Comparison of ENCODE assay signal across 14 cellular contexts in the genomic region with DNA sequence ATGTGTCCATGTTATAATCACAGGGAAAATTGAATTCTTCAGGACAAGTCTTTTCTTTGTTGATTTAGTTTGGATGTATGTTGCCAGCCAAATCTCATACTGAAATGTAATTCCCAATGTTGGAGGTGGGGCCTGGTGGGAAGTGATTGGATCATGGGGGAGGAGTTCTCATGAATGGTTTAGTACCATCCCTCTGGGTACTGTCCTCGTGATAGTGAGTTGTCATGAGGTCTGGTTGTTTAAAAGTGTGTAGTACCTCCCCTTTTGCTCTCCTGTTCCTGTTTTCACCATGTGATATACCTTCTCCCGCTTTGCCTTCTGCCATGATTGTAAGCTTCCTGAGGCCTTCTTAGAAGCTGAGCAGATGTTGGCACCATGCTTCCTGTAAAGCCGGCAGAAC.
DNase-seq lines count a peak whose midpoint lies in the region; ATAC-seq and TF ChIP-seq lines count a peak whose summit lies in the region.
"Had no signal": no experiment of that assay in that cellular context is flagged by ENCODE, and none has a peak within 500 bp of the region (broad histone marks: within the 10 kb centered on the region; RNA-seq: fewer than 3 reads in every experiment).

No MANE protein-coding gene starts in this region.

- H3K9me2 ChIP-seq in PC-3 (replicated peaks; ENCODE audit: low read length): no peaks in the 10 kb centered on the region

- TF ChIP-seq CTCF in PC-3 (conservative IDR thresholded peaks at IDR 0.05; ENCODE audit: low read depth, low read length) (no peak), ascending aorta (IDR thresholded peaks at IDR 0.05) (no peak)

- H3K4me1 ChIP-seq in PC-3 (ENCODE audit: insufficient read depth, low read length) (peaks cover 26% of the 10 kb centered on the region), ascending aorta (peaks cover 0 to 33% of the 10 kb centered on the region in 2 donors), mesodermal cell (ENCODE audit: control insufficient read depth, insufficient read depth, low read length, poor library complexity, severe bottlenecking) (peaks cover 42% of the 10 kb centered on the region), subcutaneous abdominal adipose tissue (ENCODE audit: control insufficient read depth in 5 of 5, insufficient read depth in 5 of 5, low read length in 5 of 5) (peaks cover 9 to 39% (median 23%) of the 10 kb centered on the region in 5 donors)
- H3K4me1 ChIP-seq: SJCRH30 had no signal

- H3K27ac ChIP-seq in PC-3 (ENCODE audit: low read length) (peak overlapping the region; percentile 94), ascending aorta (peak overlapping the region; percentile 82 to 84), mesodermal cell (ENCODE audit: low read depth, low read length, severe bottlenecking) (peak overlapping the region; percentile 16), subcutaneous abdominal adipose tissue (ENCODE audit: low read depth, low read length) (peak overlapping the region; percentile 76)
- H3K27ac ChIP-seq: BLaER1 treated with 17β-estradiol and CSF1 and Interleukin-3, amounts not matched to agents 10 nM and 100 nM; SJCRH30 had no signal

- no peak for ATAC-seq in PC-3

- WGBS in mesodermal cell (ENCODE audit: insufficient coverage in 2 of 2), 2 experiments: 67 to 89% methylated on average over 1 of the region's 3 CpGs

- no TSS peak for BruUV-seq in PC-3 (replicated peaks; lab: Mats Ljungman, UMichigan)

- CTCF ChIA-PET in PC-3 (lab: Charles Lee): no interaction called here

- POLR2A ChIA-PET in PC-3 (lab: Charles Lee; ENCODE audit: unreplicated experiment): no interaction called here

- intact Hi-C loops in PC-3 (cut with micrococcal nuclease) (no loop called here), ascending aorta (cut with DNase I) (no loop called here)

- H3K27me3 ChIP-seq in PC-3 (ENCODE audit: low read length) (no peaks in the 10 kb centered on the region), ascending aorta (no peaks in the 10 kb centered on the region), subcutaneous abdominal adipose tissue (ENCODE audit: control insufficient read depth in 5 of 5, insufficient read depth in 4 of 5, low read length in 5 of 5) (no peaks in the 10 kb centered on the region)
- H3K27me3 ChIP-seq: BLaER1 treated with 17β-estradiol and CSF1 and Interleukin-3, amounts not matched to agents 10 nM and 100 nM; SJCRH30 had no signal

- H3K9ac ChIP-seq in PC-3 (ENCODE audit: low read length) (peak overlapping the region; percentile 66; the same call in 1 of the 2 replicates), subcutaneous abdominal adipose tissue (ENCODE audit: low read length in 5 of 5) (no peak overlapping the region)
- H3K9ac ChIP-seq: BLaER1 treated with 17β-estradiol and CSF1 and Interleukin-3, amounts not matched to agents 10 nM and 100 nM had no signal

- H3K79me2 ChIP-seq in PC-3 (ENCODE audit: low read length): no peaks in the 10 kb centered on the region

- no peaks in the 10 kb centered on the region for H3F3A ChIP-seq in PC-3 (ENCODE audit: low read length, unreplicated experiment)

- H2AFZ ChIP-seq in PC-3 (ENCODE audit: low read length): no peak overlapping the region

- H4K20me1 ChIP-seq in PC-3 (ENCODE audit: low read length): no peaks in the 10 kb centered on the region
- H4K20me1 ChIP-seq: BLaER1 treated with 17β-estradiol and CSF1 and Interleukin-3, amounts not matched to agents 10 nM and 100 nM had no signal

- DNase-seq in PC-3: no peak
- no peak for DNase-seq in ascending aorta (ENCODE audit: low spot score in 2 of 2)
- no peak for DNase-seq in NCI-H2107 (lab: John Stamatoyannopoulos, UW)
- no peak for DNase-seq in NCI-H146 (lab: John Stamatoyannopoulos, UW)
- DNase-seq in Ammon's horn (ENCODE audit: low spot score): no peak
- DNase-seq: KG1, NCI-H1092, NCI-H1694, NCI-H446, NCI-H82, SJCRH30 had no signal

- H3K36me3 ChIP-seq in PC-3 (ENCODE audit: low read depth, low read length) (no peaks in the 10 kb centered on the region), ascending aorta (no peaks in the 10 kb centered on the region), mesodermal cell (ENCODE audit: control insufficient read depth, insufficient read depth, low read length) (peaks cover 6% of the 10 kb centered on the region), subcutaneous abdominal adipose tissue (ENCODE audit: control insufficient read depth in 5 of 5, insufficient read depth in 5 of 5, low read length in 5 of 5) (peaks cover 0 to 7% (median 2%) of the 10 kb centered on the region in 5 donors)
- H3K36me3 ChIP-seq: BLaER1 treated with 17β-estradiol and CSF1 and Interleukin-3, amounts not matched to agents 10 nM and 100 nM; SJCRH30 had no signal

- no peak overlapping the region for H3K4me3 ChIP-seq in PC-3 (ENCODE audit: low read length)
- no peak overlapping the region for H3K4me3 ChIP-seq in ascending aorta
- H3K4me3 ChIP-seq in mesodermal cell (ENCODE audit: extremely low read depth, insufficient read depth, low read length, poor library complexity, severe bottlenecking): no peak overlapping the region
- no peak overlapping the region for H3K4me3 ChIP-seq in subcutaneous abdominal adipose tissue (ENCODE audit: low read depth in 1 of 5, low read length in 5 of 5)
- H3K4me3 ChIP-seq: BLaER1 treated with 17β-estradiol and CSF1 and Interleukin-3, amounts not matched to agents 10 nM and 100 nM; SJCRH30 had no signal

- no peak overlapping the region for H3K4me2 ChIP-seq in PC-3 (ENCODE audit: low read length)
- H3K4me2 ChIP-seq: BLaER1 treated with 17β-estradiol and CSF1 and Interleukin-3, amounts not matched to agents 10 nM and 100 nM had no signal

- no peaks in the 10 kb centered on the region for H3K9me3 ChIP-seq in PC-3 (ENCODE audit: low read length)
- H3K9me3 ChIP-seq in ascending aorta: no peaks in the 10 kb centered on the region
- H3K9me3 ChIP-seq in mesodermal cell (ENCODE audit: control insufficient read depth, low read length): peaks cover 10% of the 10 kb centered on the region
- no peaks in the 10 kb centered on the region for H3K9me3 ChIP-seq in subcutaneous abdominal adipose tissue (ENCODE audit: control insufficient read depth in 5 of 5, low read length in 5 of 5)
- H3K9me3 ChIP-seq: BLaER1 treated with 17β-estradiol and CSF1 and Interleukin-3, amounts not matched to agents 10 nM and 100 nM; SJCRH30 had no signal

Comparison
In these comparisons a context has a peak if more than half of its experiments do, and no peak if none do; other contexts are left out.
1. H3K27ac ChIP-seq: peak in every context shown above with its lines; median percentile 94 in PC-3; 83 in ascending aorta; 76 in subcutaneous abdominal adipose tissue; 16 in mesodermal cell.